ENCODE assay signal across 17 cellular contexts in the genomic region with DNA sequence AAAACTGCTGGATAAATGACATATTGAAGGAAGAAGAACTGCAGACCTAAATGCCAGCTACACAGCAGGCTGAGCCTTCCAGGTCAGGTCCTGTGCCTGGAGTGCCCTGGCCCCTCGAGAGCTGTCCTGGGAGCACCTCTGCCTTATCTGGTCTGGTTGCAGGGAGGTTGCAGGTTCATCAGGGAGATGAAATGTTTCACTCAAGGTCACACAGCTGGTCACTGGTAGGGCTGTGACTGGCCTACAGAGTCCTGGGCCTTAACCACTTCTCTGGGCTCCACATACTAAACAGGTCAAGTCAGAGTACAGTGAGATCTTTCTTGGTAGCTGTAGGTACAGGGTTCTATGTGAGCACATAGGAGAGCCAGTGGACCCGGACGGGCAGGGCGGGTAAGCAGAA. TPM values are rescaled to one million over a fixed set of nuclear protein-coding genes. Genes with fewer than 3 reads are reported as not detected.
A peak's percentile ranks its signal among the peaks of the same experiment; 100 is the strongest.
DNase-seq lines count a peak whose midpoint lies in the region; ATAC-seq, FAIRE-seq and TF ChIP-seq lines count a peak whose summit lies in the region.
"Had no signal": no experiment of that assay in that cellular context is flagged by ENCODE, and none has a peak within 500 bp of the region (broad histone marks: within the 10 kb centered on the region; RNA-seq: fewer than 3 reads in every experiment).

No MANE protein-coding gene starts in this region.

- H3K27me3 Mint-ChIP-seq in HFFc6 (ENCODE audit: insufficient read depth) (no peaks in the 10 kb centered on the region; the same call in none of the 2 replicates), neural progenitor cell (ENCODE audit: insufficient read depth, low read depth) (peaks cover 3% of the 10 kb centered on the region), WTC11 (ENCODE audit: low read depth) (no peaks in the 10 kb centered on the region)
- H3K27me3 Mint-ChIP-seq: B cell, IgD-negative memory B cell had no signal

- H4K20me1 ChIP-seq in K562 (replicated peaks; ENCODE audit: control insufficient read depth, insufficient read depth, low read length) (no peaks in the 10 kb centered on the region), neural progenitor cell (ENCODE audit: low read depth) (peaks cover 8% of the 10 kb centered on the region)

- no peak for TF ChIP-seq POLR2A in K562 (conservative IDR thresholded peaks at IDR 0.05)

- POLR2A ChIA-PET in RWPE1 (lab: Yijun Ruan, JAX; ENCODE audit: low non-redundant PET) (interaction anchor here (0.7 kb wide), 1 partner anchor 8 kb away, joined by 3 read pairs; no protein-coding TSS in a partner anchor), K562 (lab: Yijun Ruan, JAX) (interaction anchor here (0.7 to 2.2 kb wide), 5 partner anchors 9 to 345 kb away, joined by 3 to 8 read pairs (median 5); no protein-coding TSS in a partner anchor), WTC11 (lab: Charles Lee) (no interaction called here)

- H3K4me1 Mint-ChIP-seq in HFFc6 (ENCODE audit: low read depth) (peaks cover 94% of the 10 kb centered on the region), neural progenitor cell (peaks cover 37% of the 10 kb centered on the region), WTC11 (peaks cover 74% of the 10 kb centered on the region)

- H3K79me2 ChIP-seq in K562 (ENCODE audit: control insufficient read depth, insufficient read depth, low read length) (peaks cover 24% of the 10 kb centered on the region), neural progenitor cell (ENCODE audit: low read depth) (no peaks in the 10 kb centered on the region)

- ATAC-seq in K562, result no peak
- no peak for ATAC-seq in WTC11
- ATAC-seq: CD8-positive, alpha-beta T cell had no signal

- H3K9ac ChIP-seq in K562 (ENCODE audit: insufficient read depth in 1 of 2, low read depth in 2 of 2, low read length in 2 of 2) (peak overlapping the region in 1 of 2 experiments; percentile 38; a peak in 1 of 4 replicates), neural progenitor cell (no peak overlapping the region)
- H3K9ac ChIP-seq: BLaER1 treated with 17β-estradiol and CSF1 and Interleukin-3, amounts not matched to agents 10 nM and 100 nM had no signal

- 0 out of 2 replicates have a peak, but pooled peaks cover 5% of the 10 kb centered on the region for H3K9me3 Mint-ChIP-seq in HFFc6
- no peaks in the 10 kb centered on the region for H3K9me3 Mint-ChIP-seq in neural progenitor cell
- no peaks in the 10 kb centered on the region for H3K9me3 Mint-ChIP-seq in WTC11
- H3K9me3 Mint-ChIP-seq: CD8-positive, alpha-beta T cell had no signal

- peaks cover 63% of the 10 kb centered on the region for H3K36me3 Mint-ChIP-seq in HFFc6 (ENCODE audit: low read depth)
- H3K36me3 Mint-ChIP-seq in neural progenitor cell, result peaks cover 16% of the 10 kb centered on the region
- peaks cover 3% of the 10 kb centered on the region; the same call in 1 of the 2 replicates for H3K36me3 Mint-ChIP-seq in WTC11

- TF ChIP-seq CTCF in HFFc6 (IDR thresholded peaks at IDR 0.05) (no peak), RWPE1 (conservative IDR thresholded peaks at IDR 0.05; ENCODE audit: low read depth) (no peak), K562 (IDR thresholded peaks at IDR 0.05 in 2 of 3, conservative IDR thresholded peaks at IDR 0.05 in 1 of 3; ENCODE audit: insufficient read depth in 2 of 3, low read depth in 1 of 3, low read length in 3 of 3) (no peak), neural progenitor cell (IDR thresholded peaks at IDR 0.05) (no peak), WTC11 (IDR thresholded peaks at IDR 0.05) (no peak)

- H3K9me3 ChIP-seq in K562 (replicated peaks; ENCODE audit: control insufficient read depth, insufficient read depth, low read depth, low read length), result no peaks in the 10 kb centered on the region
- no peaks in the 10 kb centered on the region for H3K9me3 ChIP-seq in neural progenitor cell (ENCODE audit: low read depth)

- H3K27me3 ChIP-seq in K562 (ENCODE audit: control insufficient read depth in 2 of 2, insufficient read depth in 2 of 2, low read length in 2 of 2) (no peaks in the 10 kb centered on the region), neural progenitor cell (no peaks in the 10 kb centered on the region)
- H3K27me3 ChIP-seq: BLaER1 treated with 17β-estradiol and CSF1 and Interleukin-3, amounts not matched to agents 10 nM and 100 nM had no signal

- H3K4me3 ChIP-seq in K562 (no peak overlapping the region), neural progenitor cell (no peak overlapping the region)
- H3K4me3 ChIP-seq: BLaER1 treated with 17β-estradiol and CSF1 and Interleukin-3, amounts not matched to agents 10 nM and 100 nM had no signal

- FAIRE-seq in K562 (lab: Jason Lieb, UNC), result no peak
- FAIRE-seq: H1 had no signal

- in situ Hi-C loops in K562 (cut with MboI), result no loop called here

- H3K27ac ChIP-seq in RWPE1 (peak overlapping the region; percentile 1; the same call in 1 of the 2 replicates), K562 (ENCODE audit: extremely low read depth, low read depth, low read length) (no peak overlapping the region), neural progenitor cell (no peak overlapping the region)
- H3K27ac ChIP-seq: BLaER1 treated with 17β-estradiol and CSF1 and Interleukin-3, amounts not matched to agents 10 nM and 100 nM; HL-60 had no signal

- DNase-seq in HFFc6 (no peak), RWPE1 (ENCODE audit: low spot score) (no peak), K562 (ENCODE audit: extremely low read depth in 1 of 4, low spot score in 3 of 4) (no peak), neural progenitor cell (ENCODE audit: low spot score) (no peak), NCI-H2227 treated with DMSO at 0.1 percent for 48 hours (lab: John Stamatoyannopoulos, UW) (no peak), WTC11 (ENCODE audit: low spot score) (no peak)
- no peak for DNase-seq in stimulated activated CD4-positive, alpha-beta T cell treated with anti-CD3 and anti-CD28 coated beads, Interleukin-1b, Interleukin-23, amount 100 ng/mL, for 48 hours
- DNase-seq: Calu3; CD8-positive, alpha-beta T cell; DMS79 treated with DMSO at 0.1 percent for 48 hours; GF-D8; H9 had no signal

- H3K27ac Mint-ChIP-seq in HFFc6 (peak overlapping the region; percentile 71), neural progenitor cell (peak overlapping the region; percentile 64), WTC11 (no peak overlapping the region; the same call in 1 of the 2 replicates)
- H3K27ac Mint-ChIP-seq: B cell; CD8-positive, alpha-beta T cell; IgD-negative memory B cell had no signal

- H3K4me2 ChIP-seq in K562 (ENCODE audit: insufficient read depth, low read length), result no peak overlapping the region
- no peak overlapping the region for H3K4me2 ChIP-seq in neural progenitor cell

- no peak for TF ChIP-seq RAD21 in K562 (CRISPR knock-in tag; conservative IDR thresholded peaks at IDR 0.05 in 1 of 2, IDR thresholded peaks at IDR 0.05 in 1 of 2)

- intact Hi-C loops in K562 (cut with micrococcal nuclease), result no loop called here

- H3K4me3 Mint-ChIP-seq in HFFc6 (no peak overlapping the region), neural progenitor cell (no peak overlapping the region), WTC11 (no peak overlapping the region)
- H3K4me3 Mint-ChIP-seq: B cell; CD8-positive, alpha-beta T cell; H9; IgD-negative memory B cell had no signal

- H3K9me1 ChIP-seq in K562 (ENCODE audit: control insufficient read depth, insufficient read depth, low read length), result no peaks in the 10 kb centered on the region

- BruUV-seq in K562 (replicated peaks; lab: Mats Ljungman, UMichigan), result no TSS peak

- H3F3A ChIP-seq in neural progenitor cell (ENCODE audit: low read depth), result no peaks in the 10 kb centered on the region

- no peak overlapping the region for H2AFZ ChIP-seq in K562 (ENCODE audit: low read depth, low read length)
- H2AFZ ChIP-seq in neural progenitor cell (replicated peaks), result no peak overlapping the region

- CTCF ChIA-PET in RWPE1 (lab: Yijun Ruan, JAX) (interaction anchor here (0.5 kb wide), 1 partner anchor 45 kb away, joined by 4 read pairs; no protein-coding TSS in a partner anchor), K562 (lab: Yijun Ruan, JAX; ENCODE audit: low intra/inter-chr PET ratio) (no interaction called here), WTC11 (lab: Charles Lee) (interaction anchor here (0.7 to 2.0 kb wide), 3 partner anchors 10 to 50 kb away, joined by 3 to 5 read pairs (median 3); no protein-coding TSS in a partner anchor)

- no peak for TF ChIP-seq EP300 in K562 (IDR thresholded peaks at IDR 0.05; ENCODE audit: low read length)

- 78% methylated on average over 4 of the region's 4 CpGs for WGBS in K562 (ENCODE audit: insufficient coverage, low coverage, missing lambda C conversion rate)

- peaks cover 6% of the 10 kb centered on the region for H3K36me3 ChIP-seq in K562 (ENCODE audit: control insufficient read depth, insufficient read depth, low read length)
- no peaks in the 10 kb centered on the region for H3K36me3 ChIP-seq in neural progenitor cell

- peaks cover 9 to 36% of the 10 kb centered on the region in 2 experiments; a peak in 4 of 5 replicates for H3K4me1 ChIP-seq in K562 (replicated peaks in 1 of 2; ENCODE audit: control insufficient read depth in 2 of 2, insufficient read depth in 2 of 2, low read length in 2 of 2)
- H3K4me1 ChIP-seq in neural progenitor cell, result peaks cover 3% of the 10 kb centered on the region

TF ChIP-seq in K562, 482 proteins besides CTCF, POLR2A, EP300 and RAD21 (continues in another document):
- TF ChIP-seq NR2C2 (CRISPR knock-in tag; IDR thresholded peaks at IDR 0.05), result no peak
- TF ChIP-seq NR2C2 (tag; IDR thresholded peaks at IDR 0.05), result no peak

RNA-seq across cellular contexts. Expression of a gene that starts 16.7 kb away (rescaled TPM):
- 100 to 1,000 TPM; 129 to 161 (median 157) TPM for total RNA-seq in HFFc6 (2021; fragmentation: NEBNext Ultra II Directional; extraction: Animal tissue kit (Norgen Biotek cat#: 25700))
- 88.6 and 134 TPM in 2 replicates for total RNA-seq in K562 (2011; cell fraction: chromatin; rRNA removed; ENCODE audit: low replicate concordance)
- 30.5 and 37.0 TPM in 2 replicates for total RNA-seq in K562 (2011; cell fraction: nucleolus; rRNA removed)
- total RNA-seq in K562 (2011; cell fraction: nucleoplasm; rRNA removed), result 49.3 and 71.1 TPM in 2 replicates
- 12.9 and 15.3 TPM in 2 replicates for total RNA-seq in K562 (2014; rRNA removed)
- 14.0 and 14.4 TPM in 2 replicates for total RNA-seq in K562 (2014; rRNA removed; fragmentation: Illumina TruSeq; extraction: Trizol)
- 13.3 and 13.5 TPM in 2 replicates for total RNA-seq in K562 (2015; rRNA removed; fragmentation: Illumina TruSeq; extraction: Trizol)
- total RNA-seq in K562 (2021), result 23.8 and 24.6 TPM in 2 replicates
- 22.8 and 37.1 TPM in 2 replicates for polyA plus RNA-seq in K562 (2011; rRNA removed)
- 9.9 and 17.6 TPM in 2 replicates for polyA plus RNA-seq in K562 (2011; cell fraction: cytosol; rRNA removed)
- 18.9 and 35.9 TPM in 2 replicates for polyA plus RNA-seq in K562 (2011; cell fraction: nucleus; rRNA removed)
- 15.4 and 20.0 TPM in 2 replicates for polyA plus RNA-seq in K562 (2012)
- polyA plus RNA-seq in K562 (2014; fragmentation: Illumina TruSeq; extraction: Trizol), result 25.2 and 32.9 TPM in 2 replicates
- 1 to 10 TPM; 4.6 to 5.2 TPM for polyA plus RNA-seq in K562 (2014; fragmentation: Nextera tagmentation; extraction: Ambion mirVana)
- 10.2 and 12.1 TPM in 2 replicates for polyA plus RNA-seq in K562 (2014; rRNA removed)
- 38.8 and 57.4 TPM in 2 replicates for polyA minus RNA-seq in K562 (2011; rRNA and poly(A)+ RNA removed)
- 16.7 and 17.4 TPM in 2 replicates for polyA minus RNA-seq in K562 (2011; cell fraction: cytosol; rRNA and poly(A)+ RNA removed)
- polyA minus RNA-seq in K562 (2011; cell fraction: nucleus; rRNA and poly(A)+ RNA removed), result 14.3 and 21.5 TPM in 2 replicates
- 10.2 and 10.5 TPM in 2 replicates for total RNA-seq in neural progenitor cell (ENCODE audit: low replicate concordance)
- total RNA-seq in WTC11 (2021), result 15.9 to 22.9 TPM (median 17.5 TPM) in 3 replicates
